Comparison of ENCODE assay signal across 2 cellular contexts in the genomic region with DNA sequence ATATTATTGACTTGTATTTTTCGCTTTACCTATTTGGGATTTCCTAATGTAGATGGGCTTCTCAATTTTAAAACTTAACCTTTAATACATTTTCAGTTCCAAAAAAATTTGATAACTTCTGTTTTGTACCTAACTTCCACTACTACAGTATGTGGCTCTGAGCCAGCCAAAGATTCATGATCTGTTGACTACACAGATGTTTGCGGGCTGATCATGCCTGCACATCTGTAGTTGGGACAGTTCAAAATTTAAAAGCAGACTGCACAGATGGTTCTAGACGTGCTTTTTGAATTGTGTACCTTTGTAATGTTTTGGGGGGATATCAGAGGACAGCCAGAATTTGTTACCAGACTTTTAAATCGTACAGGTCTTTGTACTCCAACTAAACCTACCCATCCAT.
TF ChIP-seq lines count a peak whose summit lies in the region.

No MANE protein-coding gene starts in this region.

TF ChIP-seq in GM12891, 5 proteins besides CTCF, POLR2A, EP300 and RAD21:
- TF ChIP-seq SPI1 (IDR thresholded peaks at IDR 0.05; ENCODE audit: low read depth, low read length) (no peak), PAX5 (IDR thresholded peaks at IDR 0.05; ENCODE audit: insufficient read depth, low read length, severe bottlenecking) (no peak), POLR2AphosphoS5 (IDR thresholded peaks at IDR 0.05; ENCODE audit: low read depth, low read length) (no peak), POU2F2 (IDR thresholded peaks at IDR 0.05; ENCODE audit: low read depth, low read length) (no peak), TAF1 (IDR thresholded peaks at IDR 0.05; ENCODE audit: low read depth, low read length) (no peak)
TF ChIP-seq in GM12891: peak in this region for 0.

TF ChIP-seq in GM12878, 131 proteins besides CTCF, POLR2A, EP300 and RAD21:
- TF ChIP-seq, protein P1, sequence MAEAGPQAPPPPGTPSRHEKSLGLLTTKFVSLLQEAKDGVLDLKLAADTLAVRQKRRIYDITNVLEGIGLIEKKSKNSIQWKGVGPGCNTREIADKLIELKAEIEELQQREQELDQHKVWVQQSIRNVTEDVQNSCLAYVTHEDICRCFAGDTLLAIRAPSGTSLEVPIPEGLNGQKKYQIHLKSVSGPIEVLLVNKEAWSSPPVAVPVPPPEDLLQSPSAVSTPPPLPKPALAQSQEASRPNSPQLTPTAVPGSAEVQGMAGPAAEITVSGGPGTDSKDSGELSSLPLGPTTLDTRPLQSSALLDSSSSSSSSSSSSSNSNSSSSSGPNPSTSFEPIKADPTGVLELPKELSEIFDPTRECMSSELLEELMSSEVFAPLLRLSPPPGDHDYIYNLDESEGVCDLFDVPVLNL (IDR thresholded peaks at IDR 0.05; ENCODE audit: low read depth, low read length): no peak
- no peak for TF ChIP-seq HCFC1 (IDR thresholded peaks at IDR 0.05; ENCODE audit: low read length)
- TF ChIP-seq, protein P2, sequence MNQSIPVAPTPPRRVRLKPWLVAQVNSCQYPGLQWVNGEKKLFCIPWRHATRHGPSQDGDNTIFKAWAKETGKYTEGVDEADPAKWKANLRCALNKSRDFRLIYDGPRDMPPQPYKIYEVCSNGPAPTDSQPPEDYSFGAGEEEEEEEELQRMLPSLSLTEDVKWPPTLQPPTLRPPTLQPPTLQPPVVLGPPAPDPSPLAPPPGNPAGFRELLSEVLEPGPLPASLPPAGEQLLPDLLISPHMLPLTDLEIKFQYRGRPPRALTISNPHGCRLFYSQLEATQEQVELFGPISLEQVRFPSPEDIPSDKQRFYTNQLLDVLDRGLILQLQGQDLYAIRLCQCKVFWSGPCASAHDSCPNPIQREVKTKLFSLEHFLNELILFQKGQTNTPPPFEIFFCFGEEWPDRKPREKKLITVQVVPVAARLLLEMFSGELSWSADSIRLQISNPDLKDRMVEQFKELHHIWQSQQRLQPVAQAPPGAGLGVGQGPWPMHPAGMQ (IDR thresholded peaks at IDR 0.05; ENCODE audit: borderline replicate concordance): no peak
- TF ChIP-seq NFYA (IDR thresholded peaks at IDR 0.05; ENCODE audit: borderline replicate concordance, low read depth, low read length): no peak
- TF ChIP-seq, protein P3, sequence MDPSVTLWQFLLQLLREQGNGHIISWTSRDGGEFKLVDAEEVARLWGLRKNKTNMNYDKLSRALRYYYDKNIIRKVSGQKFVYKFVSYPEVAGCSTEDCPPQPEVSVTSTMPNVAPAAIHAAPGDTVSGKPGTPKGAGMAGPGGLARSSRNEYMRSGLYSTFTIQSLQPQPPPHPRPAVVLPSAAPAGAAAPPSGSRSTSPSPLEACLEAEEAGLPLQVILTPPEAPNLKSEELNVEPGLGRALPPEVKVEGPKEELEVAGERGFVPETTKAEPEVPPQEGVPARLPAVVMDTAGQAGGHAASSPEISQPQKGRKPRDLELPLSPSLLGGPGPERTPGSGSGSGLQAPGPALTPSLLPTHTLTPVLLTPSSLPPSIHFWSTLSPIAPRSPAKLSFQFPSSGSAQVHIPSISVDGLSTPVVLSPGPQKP (IDR thresholded peaks at IDR 0.05; ENCODE audit: low read depth, low read length): no peak
- TF ChIP-seq POLR2AphosphoS5 (IDR thresholded peaks at IDR 0.05; ENCODE audit: low read length): no peak
- TF ChIP-seq RELA (IDR thresholded peaks at IDR 0.05; ENCODE audit: borderline replicate concordance, partially characterized antibody): no peak
- TF ChIP-seq NFIC (IDR thresholded peaks at IDR 0.05; ENCODE audit: low read depth, low read length): no peak
- no peak for TF ChIP-seq ZBED1 (IDR thresholded peaks at IDR 0.05; ENCODE audit: borderline replicate concordance)
- TF ChIP-seq, protein P4, sequence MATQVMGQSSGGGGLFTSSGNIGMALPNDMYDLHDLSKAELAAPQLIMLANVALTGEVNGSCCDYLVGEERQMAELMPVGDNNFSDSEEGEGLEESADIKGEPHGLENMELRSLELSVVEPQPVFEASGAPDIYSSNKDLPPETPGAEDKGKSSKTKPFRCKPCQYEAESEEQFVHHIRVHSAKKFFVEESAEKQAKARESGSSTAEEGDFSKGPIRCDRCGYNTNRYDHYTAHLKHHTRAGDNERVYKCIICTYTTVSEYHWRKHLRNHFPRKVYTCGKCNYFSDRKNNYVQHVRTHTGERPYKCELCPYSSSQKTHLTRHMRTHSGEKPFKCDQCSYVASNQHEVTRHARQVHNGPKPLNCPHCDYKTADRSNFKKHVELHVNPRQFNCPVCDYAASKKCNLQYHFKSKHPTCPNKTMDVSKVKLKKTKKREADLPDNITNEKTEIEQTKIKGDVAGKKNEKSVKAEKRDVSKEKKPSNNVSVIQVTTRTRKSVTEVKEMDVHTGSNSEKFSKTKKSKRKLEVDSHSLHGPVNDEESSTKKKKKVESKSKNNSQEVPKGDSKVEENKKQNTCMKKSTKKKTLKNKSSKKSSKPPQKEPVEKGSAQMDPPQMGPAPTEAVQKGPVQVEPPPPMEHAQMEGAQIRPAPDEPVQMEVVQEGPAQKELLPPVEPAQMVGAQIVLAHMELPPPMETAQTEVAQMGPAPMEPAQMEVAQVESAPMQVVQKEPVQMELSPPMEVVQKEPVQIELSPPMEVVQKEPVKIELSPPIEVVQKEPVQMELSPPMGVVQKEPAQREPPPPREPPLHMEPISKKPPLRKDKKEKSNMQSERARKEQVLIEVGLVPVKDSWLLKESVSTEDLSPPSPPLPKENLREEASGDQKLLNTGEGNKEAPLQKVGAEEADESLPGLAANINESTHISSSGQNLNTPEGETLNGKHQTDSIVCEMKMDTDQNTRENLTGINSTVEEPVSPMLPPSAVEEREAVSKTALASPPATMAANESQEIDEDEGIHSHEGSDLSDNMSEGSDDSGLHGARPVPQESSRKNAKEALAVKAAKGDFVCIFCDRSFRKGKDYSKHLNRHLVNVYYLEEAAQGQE (IDR thresholded peaks at IDR 0.05; ENCODE audit: low read depth, low read length): no peak
- TF ChIP-seq CHD1 (IDR thresholded peaks at IDR 0.05; ENCODE audit: low read depth, low read length): no peak
- TF ChIP-seq BHLHE40 (IDR thresholded peaks at IDR 0.05; ENCODE audit: borderline replicate concordance in 1 of 2, low read depth in 2 of 2, low read length in 1 of 2): no peak
TF ChIP-seq in GM12878: peak in this region for 0.
